1 cellular context compared by ENCODE assay signal in genomic region chr16:89737341-89738071, GRCh38.
TF ChIP-seq lines count a peak whose summit lies in the region.

No MANE protein-coding gene starts in this region.

TF ChIP-seq in H1, 55 proteins besides CTCF, POLR2A, EP300 and RAD21:
- TF ChIP-seq CBX5 (IDR thresholded peaks at IDR 0.05; ENCODE audit: low read depth, low read length): no peak
- TF ChIP-seq HDAC2 (IDR thresholded peaks at IDR 0.05; ENCODE audit: borderline replicate concordance in 1 of 2, low read depth in 2 of 2, low read length in 2 of 2): no peak
- TF ChIP-seq POLR2AphosphoS5 (IDR thresholded peaks at IDR 0.05; ENCODE audit: low read depth, low read length): 0 out of 2 replicates have a peak, but pooled peaks have one; percentile 49
